Comparison of ENCODE assay signal across 8 cellular contexts in genomic region chr17:75181110-75181509, GRCh38. TPM values are rescaled to one million over a fixed set of nuclear protein-coding genes. Genes with fewer than 3 reads are reported as not detected.
DNase-seq lines count a peak whose midpoint lies in the region; ATAC-seq, FAIRE-seq and TF ChIP-seq lines count a peak whose summit lies in the region.

No MANE protein-coding gene starts in this region.

- H3K36me3 Mint-ChIP-seq in T-helper 2 cell treated with Interferon-gamma antibody and Interleukin-4, amounts not matched to agents 5 μg/mL and 100 μg/mL, for 36 hours (ENCODE audit: low read depth) = peaks cover 41% of the 10 kb centered on the region
- H3K36me3 Mint-ChIP-seq in activated naive CD8-positive, alpha-beta T cell = peaks cover 2% of the 10 kb centered on the region

- H3K9me3 ChIP-seq in kidney (ENCODE audit: control insufficient read depth in 1 of 2, low read length in 2 of 2) = no peaks in the 10 kb centered on the region
- no peaks in the 10 kb centered on the region for H3K9me3 ChIP-seq in testis

- TF ChIP-seq CTCF in kidney (IDR thresholded peaks at IDR 0.05; ENCODE audit: borderline replicate concordance, extremely low read depth, insufficient read depth) = no peak
- TF ChIP-seq CTCF in testis (IDR thresholded peaks at IDR 0.05) = no peak

- DNase-seq in T-helper 2 cell treated with Interferon-gamma antibody and Interleukin-4, amounts not matched to agents 5 μg/mL and 100 μg/mL, for 36 hours (ENCODE audit: low spot score) = no peak
- DNase-seq in T-helper 2 cell (no peak), kidney (no peak), testis (no peak), inferior parietal cortex (ENCODE audit: extremely low spot score) (no peak), putamen (ENCODE audit: low spot score) (no peak)

- H3K9me3 Mint-ChIP-seq in T-helper 2 cell treated with Interferon-gamma antibody and Interleukin-4, amounts not matched to agents 5 μg/mL and 100 μg/mL, for 36 hours = no peaks in the 10 kb centered on the region
- no peaks in the 10 kb centered on the region for H3K9me3 Mint-ChIP-seq in activated naive CD8-positive, alpha-beta T cell (ENCODE audit: low read depth)

- peak overlapping the region; percentile 81 to 88 for H3K4me3 ChIP-seq in kidney (ENCODE audit: low read length in 2 of 2)
- H3K4me3 ChIP-seq in testis = peak overlapping the region; percentile 95 to 99

- no peaks in the 10 kb centered on the region for H3K27me3 ChIP-seq in testis

- no peak for ATAC-seq in HG02798 (IDR thresholded peaks at IDR 0.05; ENCODE audit: poor library complexity, unreplicated experiment)

- H3K4me1 ChIP-seq in kidney (ENCODE audit: control insufficient read depth in 1 of 2, insufficient read depth in 1 of 2, low read depth in 1 of 2, low read length in 2 of 2) = peaks cover 0 to 8% of the 10 kb centered on the region in 2 donors
- H3K4me1 ChIP-seq in testis = peaks cover 25% of the 10 kb centered on the region

- H3K9ac ChIP-seq in kidney (ENCODE audit: low read length in 2 of 2) = peak overlapping the region; percentile 83 to 93

- no peaks in the 10 kb centered on the region for H3K27me3 Mint-ChIP-seq in T-helper 2 cell treated with Interferon-gamma antibody and Interleukin-4, amounts not matched to agents 5 μg/mL and 100 μg/mL, for 36 hours (ENCODE audit: low read depth)
- H3K27me3 Mint-ChIP-seq in activated naive CD8-positive, alpha-beta T cell = no peaks in the 10 kb centered on the region

- WGBS in testis, 2 donors = 5 to 7% methylated on average over 8 of the region's 8 CpGs

- peak overlapping the region; percentile 96 for H3K4me3 Mint-ChIP-seq in T-helper 2 cell treated with Interferon-gamma antibody and Interleukin-4, amounts not matched to agents 5 μg/mL and 100 μg/mL, for 36 hours
- peak overlapping the region; percentile 97 for H3K4me3 Mint-ChIP-seq in activated naive CD8-positive, alpha-beta T cell

- H3K27ac Mint-ChIP-seq in T-helper 2 cell treated with Interferon-gamma antibody and Interleukin-4, amounts not matched to agents 5 μg/mL and 100 μg/mL, for 36 hours = peak overlapping the region; percentile 86
- H3K27ac Mint-ChIP-seq in activated naive CD8-positive, alpha-beta T cell = peak overlapping the region; percentile 95

- intact Hi-C loops in kidney (cut with DNase I) (no loop called here), testis (cut with DNase I; ENCODE audit: low total_unique reads) (no loop called here)

- FAIRE-seq in kidney (lab: Jason Lieb, UNC) = no peak

- peaks cover 22% of the 10 kb centered on the region for H3K4me1 Mint-ChIP-seq in T-helper 2 cell treated with Interferon-gamma antibody and Interleukin-4, amounts not matched to agents 5 μg/mL and 100 μg/mL, for 36 hours (ENCODE audit: low read depth)
- peaks cover 43% of the 10 kb centered on the region for H3K4me1 Mint-ChIP-seq in activated naive CD8-positive, alpha-beta T cell (ENCODE audit: low read depth)

- H3K36me3 ChIP-seq in kidney (ENCODE audit: control insufficient read depth in 1 of 2, insufficient read depth in 2 of 2, low read length in 2 of 2) (peaks cover under 1 to 4% of the 10 kb centered on the region in 2 donors), testis (ENCODE audit: low read depth, missing control alignments) (no peaks in the 10 kb centered on the region)

- no peak for TF ChIP-seq POLR2A in testis (IDR thresholded peaks at IDR 0.05)

- H3K27ac ChIP-seq in kidney (ENCODE audit: low read depth in 2 of 2, low read length in 2 of 2) (no peak overlapping the region), testis (peak overlapping the region; percentile 94 to 100)

RNA-seq across cellular contexts. Expression of gene SUMO2, which starts 1.6 kb away (rescaled TPM):
- 315 TPM for total RNA-seq in kidney
- polyA plus RNA-seq in kidney (ENCODE audit: insufficient read depth, low read depth, low replicate concordance) = 279 TPM
- total RNA-seq in testis = 100 to 1,000 TPM in 1 of 2 donors, 10 to 100 TPM in 1; 92.3 to 102 TPM
- 484 TPM for polyA plus RNA-seq in testis (ENCODE audit: insufficient read depth, low read depth, low replicate concordance)

RNA-seq across cellular contexts. Expression of gene NUP85, which starts 24.4 kb away (rescaled TPM):
- total RNA-seq in kidney (67.1 TPM), testis (10 to 100 TPM; 57.8 to 76.1 TPM)
- polyA plus RNA-seq in kidney (ENCODE audit: insufficient read depth, low read depth, low replicate concordance) (23.9 TPM), testis (ENCODE audit: insufficient read depth, low read depth, low replicate concordance) (52.6 TPM)

RNA-seq across cellular contexts. Expression of gene JPT1, which starts 26.8 kb away (rescaled TPM):
- 76.4 TPM for total RNA-seq in kidney
- 122 TPM for polyA plus RNA-seq in kidney (ENCODE audit: insufficient read depth, low read depth, low replicate concordance)
- total RNA-seq in testis = 100 to 1,000 TPM; 234 to 371 TPM
- polyA plus RNA-seq in testis (ENCODE audit: insufficient read depth, low read depth, low replicate concordance) = 758 TPM

RNA-seq across cellular contexts. Expression of gene NT5C, which starts 49.6 kb away (rescaled TPM):
- total RNA-seq in kidney (59.4 TPM), testis (10 to 100 TPM; 76.5 to 83.6 TPM)
- polyA plus RNA-seq in kidney (ENCODE audit: insufficient read depth, low read depth, low replicate concordance) (74.9 TPM), testis (ENCODE audit: insufficient read depth, low read depth, low replicate concordance) (22.2 TPM)

Comparison
In these comparisons a context has a peak if more than half of its experiments do, and no peak if none do; other contexts are left out.
1. H3K27ac ChIP-seq: peak in testis (2 of 2); none in kidney (0 of 2).